Comparison of ENCODE assay signal across 1 cellular context in genomic region chr2:10028988-10029874, GRCh38.
TF ChIP-seq lines count a peak whose summit lies in the region.

No MANE protein-coding gene starts in this region.

TF ChIP-seq in SK-N-SH, 30 proteins besides CTCF, POLR2A, EP300 and RAD21 (continued from another document):
- no peak for TF ChIP-seq SIN3A (IDR thresholded peaks at IDR 0.05; ENCODE audit: borderline replicate concordance, low read depth, low read length)
